ENCODE assay signal across 11 cellular contexts in genomic region chr9:110081395-110081794, GRCh38.
DNase-seq lines count a peak whose midpoint lies in the region; ATAC-seq and TF ChIP-seq lines count a peak whose summit lies in the region.
"Had no signal": no experiment of that assay in that cellular context is flagged by ENCODE, and none has a peak within 500 bp of the region (broad histone marks: within the 10 kb centered on the region; RNA-seq: fewer than 3 reads in every experiment).

No MANE protein-coding gene starts in this region.

- H3K9me3 Mint-ChIP-seq in T-helper 2 cell treated with Interferon-gamma antibody and Interleukin-4, amounts not matched to agents 5 μg/mL and 100 μg/mL, for 36 hours: no peaks in the 10 kb centered on the region
- H3K9me3 Mint-ChIP-seq in chondrocyte (ENCODE audit: low read depth) (no peaks in the 10 kb centered on the region), type B pancreatic cell (no peaks in the 10 kb centered on the region)

- H3K27me3 Mint-ChIP-seq in T-helper 2 cell treated with Interferon-gamma antibody and Interleukin-4, amounts not matched to agents 5 μg/mL and 100 μg/mL, for 36 hours (ENCODE audit: low read depth): no peaks in the 10 kb centered on the region
- H3K27me3 Mint-ChIP-seq in chondrocyte (ENCODE audit: low read depth) (no peaks in the 10 kb centered on the region), type B pancreatic cell (no peaks in the 10 kb centered on the region)

- peak overlapping the region; percentile 83 for H3K27ac Mint-ChIP-seq in T-helper 2 cell treated with Interferon-gamma antibody and Interleukin-4, amounts not matched to agents 5 μg/mL and 100 μg/mL, for 36 hours
- H3K27ac Mint-ChIP-seq in chondrocyte (ENCODE audit: unreplicated experiment) (peak overlapping the region; percentile 94), type B pancreatic cell (peak overlapping the region; percentile 49)
- H3K27ac Mint-ChIP-seq: activated naive CD8-positive, alpha-beta T cell had no signal

- WGBS in lung, 2 donors: 41 to 63% methylated on average over 3 of the region's 3 CpGs
- WGBS in lower leg skin, 2 donors: 33 to 45% methylated on average over 3 of the region's 3 CpGs

- H3K9me3 ChIP-seq in lung (ENCODE audit: control insufficient read depth in 2 of 2, insufficient read depth in 1 of 2, low read length in 1 of 2): no peaks in the 10 kb centered on the region
- H3K9me3 ChIP-seq: HAP-1 had no signal

- H3K4me3 ChIP-seq in lung (no peak overlapping the region), lower leg skin (ENCODE audit: low read depth, poor library complexity, severe bottlenecking) (no peak overlapping the region)
- H3K4me3 ChIP-seq: HAP-1 had no signal

- no peak for ATAC-seq in lung (ENCODE audit: insufficient read depth, low FRiP score)
- ATAC-seq in GM18861 (IDR thresholded peaks at IDR 0.05; ENCODE audit: unreplicated experiment): no peak

- TF ChIP-seq POLR2A in lower leg skin (IDR thresholded peaks at IDR 0.05): no peak

- H3K4me1 Mint-ChIP-seq in T-helper 2 cell treated with Interferon-gamma antibody and Interleukin-4, amounts not matched to agents 5 μg/mL and 100 μg/mL, for 36 hours (ENCODE audit: low read depth): peaks cover 59% of the 10 kb centered on the region
- H3K4me1 Mint-ChIP-seq in chondrocyte (ENCODE audit: low read depth): peaks cover 58% of the 10 kb centered on the region
- peaks cover 19% of the 10 kb centered on the region for H3K4me1 Mint-ChIP-seq in type B pancreatic cell (ENCODE audit: unreplicated experiment)

- no peak for TF ChIP-seq CTCF in chondrocyte (IDR thresholded peaks at IDR 0.05)
- no peak for TF ChIP-seq CTCF in lung (IDR thresholded peaks at IDR 0.05; ENCODE audit: control extremely low read depth, extremely low read depth)
- no peak for TF ChIP-seq CTCF in type B pancreatic cell (conservative IDR thresholded peaks at IDR 0.05)
- no peak for TF ChIP-seq CTCF in lower leg skin (IDR thresholded peaks at IDR 0.05)

- no peaks in the 10 kb centered on the region for H3K27me3 ChIP-seq in lung (ENCODE audit: control insufficient read depth, insufficient read depth)

- H3K27ac ChIP-seq in lung (ENCODE audit: low read depth in 1 of 2, low read length in 1 of 2): peak overlapping the region; percentile 17 to 69

- H3K36me3 Mint-ChIP-seq in T-helper 2 cell treated with Interferon-gamma antibody and Interleukin-4, amounts not matched to agents 5 μg/mL and 100 μg/mL, for 36 hours (ENCODE audit: low read depth): peaks cover 30% of the 10 kb centered on the region
- H3K36me3 Mint-ChIP-seq in chondrocyte (ENCODE audit: low read depth): peaks cover 2% of the 10 kb centered on the region
- H3K36me3 Mint-ChIP-seq in type B pancreatic cell: peaks cover 9% of the 10 kb centered on the region
- H3K36me3 Mint-ChIP-seq: activated naive CD8-positive, alpha-beta T cell had no signal

- DNase-seq in T-helper 2 cell treated with Interferon-gamma antibody and Interleukin-4, amounts not matched to agents 5 μg/mL and 100 μg/mL, for 36 hours (ENCODE audit: low spot score): no peak
- no peak for DNase-seq in T-helper 2 cell
- DNase-seq in chondrocyte (ENCODE audit: low spot score): no peak
- DNase-seq in lung (ENCODE audit: low spot score): no peak
- no peak for DNase-seq in type B pancreatic cell (ENCODE audit: extremely low spot score, unreplicated experiment)
- DNase-seq in lower leg skin (ENCODE audit: low spot score in 2 of 2): no peak
- no peak for DNase-seq in NCI-H187 treated with DMSO at 0.1 percent for 48 hours (lab: John Stamatoyannopoulos, UW)
- DNase-seq: hypothalamus had no signal

- peak overlapping the region; percentile 64 for H3K4me3 Mint-ChIP-seq in T-helper 2 cell treated with Interferon-gamma antibody and Interleukin-4, amounts not matched to agents 5 μg/mL and 100 μg/mL, for 36 hours
- H3K4me3 Mint-ChIP-seq in chondrocyte (ENCODE audit: unreplicated experiment) (peak overlapping the region; percentile 14), type B pancreatic cell (no peak overlapping the region)
- H3K4me3 Mint-ChIP-seq: activated naive CD8-positive, alpha-beta T cell had no signal

- intact Hi-C loops in lower leg skin (cut with DNase I; ENCODE audit: low total_unique reads): no loop called here

- peaks cover 2 to 3% of the 10 kb centered on the region in 2 donors for H3K36me3 ChIP-seq in lung (ENCODE audit: control insufficient read depth in 2 of 2, insufficient read depth in 2 of 2, low read length in 2 of 2)
- H3K36me3 ChIP-seq: HAP-1 had no signal

- peaks cover 8 to 35% of the 10 kb centered on the region in 2 donors for H3K4me1 ChIP-seq in lung (ENCODE audit: control insufficient read depth in 2 of 2, insufficient read depth in 2 of 2, low read length in 2 of 2)
